7 cellular contexts compared by ENCODE assay signal in genomic region chr2:73071452-73072399, GRCh38. TPM values are rescaled to one million over a fixed set of nuclear protein-coding genes. Genes with fewer than 3 reads are reported as not detected.
A peak's percentile ranks its signal among the peaks of the same experiment; 100 is the strongest.
DNase-seq lines count a peak whose midpoint lies in the region; ATAC-seq and TF ChIP-seq lines count a peak whose summit lies in the region.

TSS of gene SFXN5 (minus strand) at chr2:73071712. CDS start at chr2:73071705, 7 bp downstream.

- DNase-seq in NCI-H2029 (lab: John Stamatoyannopoulos, UW): peak; percentile 67
- DNase-seq in T-helper 22 cell (ENCODE audit: low read depth): peak; percentile 77
- DNase-seq in astrocyte of the cerebellum (ENCODE audit: low read depth): peak; percentile 78
- DNase-seq in hepatic stellate cell (ENCODE audit: low spot score): peak; percentile 95
- peak; percentile 70 for DNase-seq in renal cortical epithelial cell (ENCODE audit: low read depth)

- peak; percentile 14 for TF ChIP-seq CTCF in astrocyte of the cerebellum (IDR thresholded peaks at IDR 0.05; ENCODE audit: low read depth, low read length, missing control alignments)

- H3K4me3 ChIP-seq in astrocyte of the cerebellum (ENCODE audit: low read depth, low read length): peak within 1 kb of the TSS; percentile 80

- ATAC-seq in GM18502 (IDR thresholded peaks at IDR 0.05; ENCODE audit: poor library complexity, unreplicated experiment) (peak; percentile 84), HG02970 (IDR thresholded peaks at IDR 0.05; ENCODE audit: low FRiP score, unreplicated experiment) (peak; percentile 70)

- in situ Hi-C loops in astrocyte of the cerebellum (cut with HindIII; ENCODE audit: low sequenced_read_pairs): no loop called here

RNA-seq across cellular contexts. Expression of gene SFXN5, which starts in this region (rescaled TPM):
- 5.9 and 16.0 TPM in 2 replicates for total RNA-seq in renal cortical epithelial cell

Comparison
In these comparisons a context has a peak if more than half of its experiments do, and no peak if none do; other contexts are left out.
1. Peak in every context shown above with its lines: DNase-seq, ATAC-seq and H3K4me3 ChIP-seq.